In the genomic region with DNA sequence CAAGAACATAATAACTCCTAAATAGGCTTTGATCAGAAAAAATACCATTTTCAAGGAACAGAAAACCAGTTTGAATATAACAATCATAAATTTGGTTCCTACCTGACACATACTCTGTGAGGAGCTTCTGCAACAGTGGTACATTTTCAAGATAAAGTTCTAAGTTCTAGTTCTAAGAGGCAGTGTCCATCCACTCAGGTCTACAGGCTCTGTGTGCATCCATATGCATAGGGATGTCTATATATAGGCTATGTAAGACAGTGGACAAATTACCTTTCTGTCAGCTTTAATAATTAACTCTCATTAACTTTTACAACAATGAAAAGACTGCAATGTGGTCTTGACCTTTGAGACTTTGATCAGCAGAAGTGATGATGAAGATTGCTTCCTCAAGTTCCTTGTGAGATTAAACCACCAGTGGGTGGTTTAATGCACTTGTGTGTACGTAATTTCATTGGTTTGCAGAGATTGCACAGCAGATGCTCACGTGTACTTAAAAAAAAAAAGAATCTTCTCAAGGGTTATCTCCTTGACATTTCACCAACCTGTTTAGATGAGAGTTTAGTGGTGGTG, we compare ENCODE assay signal across 15 cellular contexts. TPM values are rescaled to one million over a fixed set of nuclear protein-coding genes. Genes with fewer than 3 reads are reported as not detected.
A peak's percentile ranks its signal among the peaks of the same experiment; 100 is the strongest.
DNase-seq lines count a peak whose midpoint lies in the region; ATAC-seq and TF ChIP-seq lines count a peak whose summit lies in the region.
"Had no signal": no experiment of that assay in that cellular context is flagged by ENCODE, and none has a peak within 500 bp of the region (broad histone marks: within the 10 kb centered on the region; RNA-seq: fewer than 3 reads in every experiment).

A gene (minus strand): TSS at position 215 of the 573 bp plus-strand sequence. CDS start 8,714 bp downstream, outside the sequence.

- no peak within 1 kb of the TSS for H3K4me3 ChIP-seq in CD4-positive, CD25-positive, alpha-beta regulatory T cell (ENCODE audit: low read depth, low read length)
- H3K4me3 ChIP-seq in Peyer's patch (peak within 1 kb of the TSS in 3 of 4 donors; percentile 10 to 47 (median 38)), mucosa of descending colon (no peak within 1 kb of the TSS), sigmoid colon (no peak within 1 kb of the TSS), SK-N-SH (ENCODE audit: low read depth in 2 of 2, low read length in 1 of 2) (no peak within 1 kb of the TSS)
- H3K4me3 ChIP-seq: BLaER1, GM23248 had no signal

- peak within 1 kb of the TSS in 2 of 3 donors; percentile 21 to 28 for H3K27ac Mint-ChIP-seq in CD4-positive, CD25-positive, alpha-beta regulatory T cell
- H3K27ac Mint-ChIP-seq in progenitor cell of endocrine pancreas = no peak within 1 kb of the TSS

- H3K9me2 ChIP-seq in SK-N-SH = no peaks in the 10 kb centered on the region

- H3K27ac ChIP-seq in CD4-positive, CD25-positive, alpha-beta regulatory T cell (ENCODE audit: insufficient read depth, low read length, poor library complexity, severe bottlenecking) = no peak within 1 kb of the TSS
- H3K27ac ChIP-seq in Peyer's patch = peak within 1 kb of the TSS in 2 of 4 donors; percentile 27 to 48
- no peak within 1 kb of the TSS for H3K27ac ChIP-seq in sigmoid colon
- no peak within 1 kb of the TSS for H3K27ac ChIP-seq in SK-N-SH (ENCODE audit: low read depth in 2 of 2, low read length in 1 of 2)
- H3K27ac ChIP-seq: BLaER1, GM23248 had no signal

- H3K4me3 Mint-ChIP-seq in CD4-positive, CD25-positive, alpha-beta regulatory T cell = no peak within 1 kb of the TSS
- no peak within 1 kb of the TSS for H3K4me3 Mint-ChIP-seq in progenitor cell of endocrine pancreas (ENCODE audit: low read depth)

- no peaks in the 10 kb centered on the region for H3K9me3 ChIP-seq in CD4-positive, CD25-positive, alpha-beta regulatory T cell (ENCODE audit: control insufficient read depth in 2 of 2, low read length in 2 of 2)
- H3K9me3 ChIP-seq in Peyer's patch = no peaks in the 10 kb centered on the region
- H3K9me3 ChIP-seq in mucosa of descending colon = no peaks in the 10 kb centered on the region
- H3K9me3 ChIP-seq in sigmoid colon = no peaks in the 10 kb centered on the region
- H3K9me3 ChIP-seq in SK-N-SH = no peaks in the 10 kb centered on the region
- H3K9me3 ChIP-seq: BLaER1 had no signal

- no peak for ATAC-seq in CD4-positive, CD25-positive, alpha-beta regulatory T cell (ENCODE audit: low read depth in 2 of 2)
- ATAC-seq in mucosa of descending colon (peak; percentile 80), GM21619 (IDR thresholded peaks at IDR 0.05; ENCODE audit: unreplicated experiment) (no peak)

- intact Hi-C loops in mucosa of descending colon (cut with DNase I, micrococcal nuclease) (no loop called here), sigmoid colon (cut with DNase I) (no loop called here)

- DNase-seq in CD4-positive, CD25-positive, alpha-beta regulatory T cell = no peak
- no peak for DNase-seq in Peyer's patch
- DNase-seq in mucosa of descending colon = peak in 1 of 3 donors; percentile 49
- no peak for DNase-seq in sigmoid colon
- no peak for DNase-seq in SK-N-SH
- DNase-seq in progenitor cell of endocrine pancreas (ENCODE audit: low spot score, unreplicated experiment) = no peak
- DNase-seq: 8988T, AML-193, DMS53, GF-D8, GM23248, H7 had no signal

- H4K20me1 ChIP-seq in SK-N-SH (ENCODE audit: insufficient read depth) = no peaks in the 10 kb centered on the region
- H4K20me1 ChIP-seq: BLaER1 had no signal

- H3K27me3 ChIP-seq in CD4-positive, CD25-positive, alpha-beta regulatory T cell (ENCODE audit: control insufficient read depth, insufficient read depth, low read length) = peaks cover 8% of the 10 kb centered on the region
- H3K27me3 ChIP-seq in Peyer's patch = no peaks in the 10 kb centered on the region
- no peaks in the 10 kb centered on the region for H3K27me3 ChIP-seq in sigmoid colon
- H3K27me3 ChIP-seq in SK-N-SH (ENCODE audit: insufficient read depth) = peaks cover 15% of the 10 kb centered on the region
- H3K27me3 ChIP-seq: BLaER1 had no signal

- peaks cover 0 to 10% (median 0%) of the 10 kb centered on the region in 7 donors for H3K9me3 Mint-ChIP-seq in CD4-positive, CD25-positive, alpha-beta regulatory T cell
- peaks cover 27% of the 10 kb centered on the region for H3K9me3 Mint-ChIP-seq in progenitor cell of endocrine pancreas (ENCODE audit: low read depth)

- no peak for TF ChIP-seq EP300 in sigmoid colon (IDR thresholded peaks at IDR 0.05)
- TF ChIP-seq EP300 in SK-N-SH (IDR thresholded peaks at IDR 0.05; ENCODE audit: borderline replicate concordance in 1 of 2, low read depth in 1 of 2, low read length in 1 of 2) = no peak

- peaks cover 8% of the 10 kb centered on the region for H3K36me3 Mint-ChIP-seq in CD4-positive, CD25-positive, alpha-beta regulatory T cell
- peaks cover 5% of the 10 kb centered on the region for H3K36me3 Mint-ChIP-seq in progenitor cell of endocrine pancreas (ENCODE audit: insufficient read depth)

- no peak for TF ChIP-seq CTCF in Peyer's patch (IDR thresholded peaks at IDR 0.05)
- no peak for TF ChIP-seq CTCF in mucosa of descending colon (IDR thresholded peaks at IDR 0.05)
- no peak for TF ChIP-seq CTCF in sigmoid colon (IDR thresholded peaks at IDR 0.05)
- no peak for TF ChIP-seq CTCF in SK-N-SH (IDR thresholded peaks at IDR 0.05)
- no peak for TF ChIP-seq CTCF in progenitor cell of endocrine pancreas (IDR thresholded peaks at IDR 0.05; ENCODE audit: unreplicated experiment)

- peaks cover 0 to 4% (median 2%) of the 10 kb centered on the region in 4 donors for H3K4me1 Mint-ChIP-seq in CD4-positive, CD25-positive, alpha-beta regulatory T cell
- peaks cover 26% of the 10 kb centered on the region for H3K4me1 Mint-ChIP-seq in progenitor cell of endocrine pancreas (ENCODE audit: low read depth)

- CTCF ChIA-PET in SK-N-SH (lab: Yijun Ruan, JAX) = interaction anchor here (1.2 kb wide), 1 partner anchor 9 kb away, joined by 3 read pairs; no protein-coding TSS in a partner anchor

- whole genome bisulfite sequencing in sigmoid colon, 2 donors = 6 to 63% methylated on average over 2 of the region's 2 CpGs
- 14% methylated on average over 2 of the region's 2 CpGs for WGBS in SK-N-SH (ENCODE audit: low lambda C conversion rate)

- no peak for TF ChIP-seq RAD21 in SK-N-SH (IDR thresholded peaks at IDR 0.05; ENCODE audit: low read length)

- H3K9ac ChIP-seq in SK-N-SH = no peak within 1 kb of the TSS
- H3K9ac ChIP-seq: BLaER1, GM23248 had no signal

- H3K4me2 ChIP-seq in SK-N-SH = no peak within 1 kb of the TSS
- H3K4me2 ChIP-seq: BLaER1 had no signal

- H3K4me1 ChIP-seq in CD4-positive, CD25-positive, alpha-beta regulatory T cell (ENCODE audit: control insufficient read depth, insufficient read depth, low read length, poor library complexity, severe bottlenecking) = no peaks in the 10 kb centered on the region
- H3K4me1 ChIP-seq in Peyer's patch (peaks cover 0 to 29% (median 0%) of the 10 kb centered on the region in 4 donors), mucosa of descending colon (ENCODE audit: low read depth) (peaks cover 13% of the 10 kb centered on the region), sigmoid colon (peaks cover 0 to 23% (median 20%) of the 10 kb centered on the region in 4 donors), SK-N-SH (ENCODE audit: control insufficient read depth in 1 of 2, insufficient read depth in 2 of 2, low read depth in 1 of 2, low read length in 1 of 2) (no peaks in the 10 kb centered on the region)
- H3K4me1 ChIP-seq: BLaER1 had no signal

- TF ChIP-seq POLR2A in Peyer's patch (IDR thresholded peaks at IDR 0.05) (peak; percentile 97 to 98), sigmoid colon (IDR thresholded peaks at IDR 0.05) (peak in 1 of 2 donors; percentile 40)

- no peak within 1 kb of the TSS for H2AFZ ChIP-seq in SK-N-SH (ENCODE audit: low read depth)
- H2AFZ ChIP-seq: GM23248 had no signal

- H3K27me3 Mint-ChIP-seq in CD4-positive, CD25-positive, alpha-beta regulatory T cell = peaks cover 14% of the 10 kb centered on the region
- H3K27me3 Mint-ChIP-seq in progenitor cell of endocrine pancreas = no peaks in the 10 kb centered on the region

- H3K36me3 ChIP-seq in CD4-positive, CD25-positive, alpha-beta regulatory T cell (ENCODE audit: control insufficient read depth, insufficient read depth, low read length) = no peaks in the 10 kb centered on the region
- no peaks in the 10 kb centered on the region for H3K36me3 ChIP-seq in Peyer's patch
- no peaks in the 10 kb centered on the region for H3K36me3 ChIP-seq in mucosa of descending colon (ENCODE audit: low read depth)
- H3K36me3 ChIP-seq in sigmoid colon = no peaks in the 10 kb centered on the region
- no peaks in the 10 kb centered on the region for H3K36me3 ChIP-seq in SK-N-SH (replicated peaks in 1 of 2; ENCODE audit: control insufficient read depth in 1 of 2, insufficient read depth in 2 of 2, low read length in 1 of 2)
- H3K36me3 ChIP-seq: BLaER1 had no signal

- no peaks in the 10 kb centered on the region for H3F3A ChIP-seq in SK-N-SH (replicated peaks; ENCODE audit: insufficient read depth)

- POLR2A ChIA-PET in SK-N-SH (lab: Yijun Ruan, JAX) = no interaction called here

- no peaks in the 10 kb centered on the region for H3K79me2 ChIP-seq in SK-N-SH (ENCODE audit: insufficient read depth)

TF ChIP-seq in SK-N-SH, 30 proteins besides CTCF, POLR2A, EP300 and RAD21 (continues in another document):
- TF ChIP-seq FOXJ3 (CRISPR knock-in tag; IDR thresholded peaks at IDR 0.05) (no peak), POLR2AphosphoS5 (IDR thresholded peaks at IDR 0.05; ENCODE audit: low read depth, low read length) (no peak), MEF2A (IDR thresholded peaks at IDR 0.05; ENCODE audit: borderline replicate concordance, low read depth) (no peak), NFIC (IDR thresholded peaks at IDR 0.05; ENCODE audit: borderline replicate concordance) (no peak), RFX5 (IDR thresholded peaks at IDR 0.05; ENCODE audit: low read length) (no peak), GATA2 (CRISPR knock-in tag; IDR thresholded peaks at IDR 0.05) (no peak), RCOR1 (IDR thresholded peaks at IDR 0.05; ENCODE audit: low read length) (no peak), FOXM1 (IDR thresholded peaks at IDR 0.05; ENCODE audit: low read depth) (no peak), JUND (IDR thresholded peaks at IDR 0.05) (no peak)
- TF ChIP-seq, protein P1, sequence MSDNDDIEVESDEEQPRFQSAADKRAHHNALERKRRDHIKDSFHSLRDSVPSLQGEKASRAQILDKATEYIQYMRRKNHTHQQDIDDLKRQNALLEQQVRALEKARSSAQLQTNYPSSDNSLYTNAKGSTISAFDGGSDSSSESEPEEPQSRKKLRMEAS (IDR thresholded peaks at IDR 0.05; ENCODE audit: low read depth) = no peak

RNA-seq across cellular contexts. Expression of the gene that starts here (rescaled TPM):
- not detected for total RNA-seq in CD4-positive, CD25-positive, alpha-beta regulatory T cell
- polyA plus RNA-seq in CD4-positive, CD25-positive, alpha-beta regulatory T cell = under 1 TPM in 1 of 4 donors, not detected in 3; 0.26 TPM
- total RNA-seq in Peyer's patch (100 to 1,000 TPM in 3 of 4 donors, 1 to 10 TPM in 1; 6.6 to 587 (median 341) TPM), mucosa of descending colon (1,000 to 10,000 TPM; 1,687 to 3,849 (median 2,946) TPM), sigmoid colon (10 to 100 TPM in 1 of 4 donors, 1 to 10 TPM in 3; 4.8 to 12.0 (median 7.6) TPM), progenitor cell of endocrine pancreas (2.0 and 2.8 TPM in 2 replicates)
- polyA plus RNA-seq in sigmoid colon (1,000 to 10,000 TPM in 1 of 3 donors, 100 to 1,000 TPM in 2; 326 to 1,079 (median 751) TPM), SK-N-SH (2012; rRNA removed) (not detected in 2 replicates)
- not detected in 2 replicates for polyA plus RNA-seq in SK-N-SH (2012; cell fraction: cytosol; rRNA removed)
- polyA plus RNA-seq in SK-N-SH (2012; cell fraction: nucleus; rRNA removed) = not detected in 2 replicates
- total RNA-seq: GM23248, H7, HT1080 had no signal
- polyA plus RNA-seq: GM23248 had no signal

Comparison
In these comparisons a context has a peak if more than half of its experiments do, and no peak if none do; other contexts are left out.
1. RNA of the gene that starts here (polyA plus RNA-seq): 326 to 1,079 TPM in sigmoid colon; 0.26 TPM in CD4-positive, CD25-positive, alpha-beta regulatory T cell and not detected in SK-N-SH; every median in the first group is over 100 times any median in the second.
2. H3K4me3 ChIP-seq: peak in Peyer's patch (3 of 4); none in CD4-positive, CD25-positive, alpha-beta regulatory T cell (single experiment), mucosa of descending colon (single experiment), sigmoid colon (0 of 4) and SK-N-SH (0 of 2).